In genomic region chr1:114620419-114620818, GRCh38 we compare ENCODE assay signal across 17 cellular contexts.
"Had no signal": no experiment of that assay in that cellular context is flagged by ENCODE, and none has a peak within 500 bp of the region (broad histone marks: within the 10 kb centered on the region; RNA-seq: fewer than 3 reads in every experiment).

No MANE protein-coding gene starts in this region.

- H3K9me3 Mint-ChIP-seq: activated B cell treated with CpG ODN at 0.5 μM for 24 hours; activated CD4-positive, alpha-beta T cell treated with anti-CD3 and anti-CD28 coated beads, Interleukin-2, amount 10 ng/mL, durations not matched to agents 24 days and 14 days; activated naive CD8-positive, alpha-beta T cell treated with anti-CD3 and anti-CD28 coated beads, Interleukin-2, amount 50 U/mL, for 24 hours had no signal

- H3K27ac ChIP-seq: ascending aorta, cardiac muscle cell, colonic mucosa, lower lobe of right lung, thyroid gland, uterus had no signal

- H3K4me3 Mint-ChIP-seq: activated B cell treated with CpG ODN at 0.5 μM for 24 hours; activated CD4-positive, alpha-beta T cell treated with anti-CD3 and anti-CD28 coated beads, Interleukin-2, amount 10 ng/mL, durations not matched to agents 24 days and 14 days; activated naive CD8-positive, alpha-beta T cell treated with anti-CD3 and anti-CD28 coated beads, Interleukin-2, amount 50 U/mL, for 24 hours; naive B cell had no signal

- ATAC-seq: activated naive CD8-positive, alpha-beta T cell treated with anti-CD3 and anti-CD28 coated beads, Interleukin-2, amount 50 U/mL, for 24 hours; left cardiac atrium; lower lobe of right lung had no signal

- H3K27me3 ChIP-seq: ascending aorta, cardiac muscle cell, colonic mucosa, thyroid gland, uterus had no signal

- H3K4me1 ChIP-seq: ascending aorta, colonic mucosa, lower lobe of right lung, thyroid gland, uterus had no signal

- H3K36me3 ChIP-seq: cardiac muscle cell, colonic mucosa, thyroid gland, uterus had no signal

- DNase-seq: activated B cell treated with CpG ODN at 0.5 μM for 24 hours; activated CD4-positive, alpha-beta T cell treated with anti-CD3 and anti-CD28 coated beads, Interleukin-2, amount 10 ng/mL, durations not matched to agents 24 days and 14 days; activated naive CD4-positive, alpha-beta T cell treated with Interleukin-2 at 50 U/mL for 16 hours; activated naive CD8-positive, alpha-beta T cell treated with anti-CD3 and anti-CD28 coated beads, Interleukin-2, amount 50 U/mL, for 24 hours; colonic mucosa; effector CD4-positive, alpha-beta T cell; hypothalamus; left cardiac atrium; lower lobe of right lung; midbrain; naive B cell; retina; thyroid gland; uterus had no signal

- H3K9me3 ChIP-seq: ascending aorta, colonic mucosa, lower lobe of right lung, thyroid gland, uterus had no signal

- H3K4me1 Mint-ChIP-seq: activated B cell treated with CpG ODN at 0.5 μM for 24 hours; activated CD4-positive, alpha-beta T cell treated with anti-CD3 and anti-CD28 coated beads, Interleukin-2, amount 10 ng/mL, durations not matched to agents 24 days and 14 days; activated naive CD8-positive, alpha-beta T cell treated with anti-CD3 and anti-CD28 coated beads, Interleukin-2, amount 50 U/mL, for 24 hours; naive B cell had no signal

- H3K27ac Mint-ChIP-seq: activated B cell treated with CpG ODN at 0.5 μM for 24 hours; activated CD4-positive, alpha-beta T cell treated with anti-CD3 and anti-CD28 coated beads, Interleukin-2, amount 10 ng/mL, durations not matched to agents 24 days and 14 days; activated naive CD8-positive, alpha-beta T cell treated with anti-CD3 and anti-CD28 coated beads, Interleukin-2, amount 50 U/mL, for 24 hours; naive B cell had no signal

- H3K4me3 ChIP-seq: ascending aorta, cardiac muscle cell, colonic mucosa, lower lobe of right lung, skin epidermis, thyroid gland, uterus had no signal
